8 cellular contexts compared by ENCODE assay signal in genomic region chr6:150865043-150865405, GRCh38. TPM values are rescaled to one million over a fixed set of nuclear protein-coding genes. Genes with fewer than 3 reads are reported as not detected.
DNase-seq lines count a peak whose midpoint lies in the region; ATAC-seq, FAIRE-seq and TF ChIP-seq lines count a peak whose summit lies in the region.

No MANE protein-coding gene starts in this region.

- TSS peak; percentile 73 for BruUV-seq in GM12878 (replicated peaks; lab: Mats Ljungman, UMichigan)

- H3K4me1 ChIP-seq in GM12878 (ENCODE audit: control insufficient read depth, insufficient read depth, low read length) (peaks cover 11% of the 10 kb centered on the region), mesendoderm (ENCODE audit: control insufficient read depth, low read depth, low read length) (peaks cover 2% of the 10 kb centered on the region)

- H3K4me3 ChIP-seq in GM12878 (peak overlapping the region; percentile 81), mesendoderm (ENCODE audit: low read length) (peak overlapping the region; percentile 56)

- TF ChIP-seq POLR2A in GM12878 (IDR thresholded peaks at IDR 0.05; ENCODE audit: low read depth, low read length): no peak

- peak overlapping the region; percentile 90 for H2AFZ ChIP-seq in GM12878 (ENCODE audit: control insufficient read depth, low read depth, low read length)

- H2BK120ac ChIP-seq in mesendoderm (ENCODE audit: low read depth, low read length): no peak overlapping the region

- H3K4ac ChIP-seq in mesendoderm (ENCODE audit: low read depth, low read length): no peak overlapping the region

- H3K56ac ChIP-seq in mesendoderm (ENCODE audit: low read length): peak overlapping the region; percentile 99

- peak overlapping the region; percentile 66 for H3K27ac ChIP-seq in 22Rv1
- peak overlapping the region; percentile 80 for H3K27ac ChIP-seq in GM12878 (ENCODE audit: control insufficient read depth, insufficient read depth)
- no peak overlapping the region for H3K27ac ChIP-seq in mesendoderm (ENCODE audit: low read depth, low read length)

- H3K23ac ChIP-seq in mesendoderm (ENCODE audit: low read length): no peak overlapping the region

- no peak for TF ChIP-seq RAD21 in GM12878 (IDR thresholded peaks at IDR 0.05; ENCODE audit: insufficient read depth, low read depth, low read length)

- no peak overlapping the region for H4K8ac ChIP-seq in mesendoderm (ENCODE audit: low read depth, low read length)

- intact Hi-C loops in GM12878 (cut with micrococcal nuclease; ENCODE audit: unreplicated experiment): no loop called here

- H3K9me3 ChIP-seq in GM12878 (replicated peaks; ENCODE audit: control insufficient read depth, insufficient read depth, low read length): no peaks in the 10 kb centered on the region

- H3K36me3 ChIP-seq in GM12878 (ENCODE audit: control insufficient read depth in 2 of 2, insufficient read depth in 2 of 2, low read length in 1 of 2) (no peaks in the 10 kb centered on the region), mesendoderm (ENCODE audit: control insufficient read depth, insufficient read depth, low read length) (no peaks in the 10 kb centered on the region)

- H4K5ac ChIP-seq in mesendoderm (ENCODE audit: low read length): no peak overlapping the region

- DNase-seq in GM12878 (ENCODE audit: low read depth, low spot score) (no peak), mesendoderm (no peak), DMS 273 treated with DMSO at 0.1 percent for 48 hours (lab: John Stamatoyannopoulos, UW) (no peak), D721Med (ENCODE audit: insufficient read length, low spot score) (no peak), NCI-H2227 treated with DMSO at 0.1 percent for 48 hours (lab: John Stamatoyannopoulos, UW) (no peak)

- H3K9ac ChIP-seq in GM12878 (ENCODE audit: control insufficient read depth, insufficient read depth, low read length) (peak overlapping the region; percentile 80), mesendoderm (ENCODE audit: low read length) (peak overlapping the region; percentile 96)

- peak; percentile 1 for ATAC-seq in HG03439 (IDR thresholded peaks at IDR 0.05; ENCODE audit: unreplicated experiment)
- ATAC-seq in GM12878: no peak
- ATAC-seq in HG03378 (IDR thresholded peaks at IDR 0.05; ENCODE audit: unreplicated experiment): no peak

- H2AK5ac ChIP-seq in mesendoderm (ENCODE audit: low read length): no peak overlapping the region

- TF ChIP-seq EP300 in GM12878 (IDR thresholded peaks at IDR 0.05; ENCODE audit: borderline replicate concordance in 1 of 2, control insufficient read depth in 1 of 2, low read depth in 2 of 2, low read length in 2 of 2): no peak

- RAD21 ChIA-PET in GM12878 (lab: Charles Lee; ENCODE audit: unreplicated experiment): interaction anchor here (1.5 to 1.7 kb wide), 2 partner anchors 17 to 49 kb away, joined by 3 to 4 read pairs; no protein-coding TSS in a partner anchor

- peak overlapping the region; percentile 89 for H3K4me2 ChIP-seq in GM12878 (ENCODE audit: control insufficient read depth, insufficient read depth)
- H3K4me2 ChIP-seq in mesendoderm (ENCODE audit: low read length): peak overlapping the region; percentile 99

- POLR2A ChIA-PET in GM12878 (lab: Charles Lee): interaction anchor here (0.7 kb wide), 1 partner anchor 108 kb away, joined by 5 read pairs; no protein-coding TSS in a partner anchor

- H3K79me1 ChIP-seq in mesendoderm (ENCODE audit: low read length): peaks cover 1% of the 10 kb centered on the region

- CTCF ChIA-PET in GM12878 (lab: Yijun Ruan, JAX): interaction anchor here (1.1 to 2.2 kb wide), 4 partner anchors 17 to 447 kb away, joined by 4 to 9 read pairs (median 4); no protein-coding TSS in a partner anchor

- TF ChIP-seq CTCF in 22Rv1 (IDR thresholded peaks at IDR 0.05): no peak
- no peak for TF ChIP-seq CTCF in GM12878 (IDR thresholded peaks at IDR 0.05 in 2 of 3, conservative IDR thresholded peaks at IDR 0.05 in 1 of 3; ENCODE audit: control insufficient read depth in 2 of 3, extremely low read depth in 1 of 3, insufficient read depth in 1 of 3, low read depth in 3 of 3, low read length in 3 of 3)
- TF ChIP-seq CTCF in D721Med (IDR thresholded peaks at IDR 0.05; ENCODE audit: insufficient read depth, missing control alignments): no peak

- in situ Hi-C loops in GM12878 (cut with MboI): no loop called here

- H2BK15ac ChIP-seq in mesendoderm (replicated peaks; ENCODE audit: low read depth): no peak overlapping the region

- H4K20me1 ChIP-seq in GM12878 (ENCODE audit: control insufficient read depth, insufficient read depth): no peaks in the 10 kb centered on the region

- H3K27me3 ChIP-seq in GM12878 (replicated peaks in 1 of 2; ENCODE audit: control insufficient read depth in 2 of 2, insufficient read depth in 2 of 2, low read length in 1 of 2) (no peaks in the 10 kb centered on the region), mesendoderm (ENCODE audit: insufficient read depth, low read length, poor library complexity) (no peaks in the 10 kb centered on the region)

- peak overlapping the region; percentile 79 for H2BK5ac ChIP-seq in mesendoderm (ENCODE audit: low read length)

- no peak overlapping the region for H3K18ac ChIP-seq in mesendoderm (ENCODE audit: low read length)

- H3K79me2 ChIP-seq in GM12878 (ENCODE audit: control insufficient read depth, insufficient read depth, low read length): peaks cover 35% of the 10 kb centered on the region
- peaks cover 31% of the 10 kb centered on the region for H3K79me2 ChIP-seq in mesendoderm (ENCODE audit: control insufficient read depth, insufficient read depth, low read length)

- SMC1A ChIA-PET in GM12878 (lab: Charles Lee; ENCODE audit: uncharacterized antibody, unreplicated experiment): interaction anchor here (0.8 kb wide), 1 partner anchor 49 kb away, joined by 3 read pairs; no protein-coding TSS in a partner anchor

- 6% methylated on average over 4 of the region's 5 CpGs for WGBS in GM12878 (ENCODE audit: insufficient coverage, insufficient replicate concordance, low lambda C conversion rate, missing lambda C conversion rate)
- WGBS in mesendoderm (ENCODE audit: extremely low coverage, insufficient coverage, low lambda C conversion rate): no CpG with 5 or more reads among the region's 5 CpGs

- FAIRE-seq in GM12878 (lab: Jason Lieb, UNC) (no peak), D721Med (lab: Jason Lieb, UNC) (no peak)

TF ChIP-seq in GM12878, 131 proteins besides CTCF, POLR2A, EP300 and RAD21 (continues in another document):
- peak; percentile 45 for TF ChIP-seq RUNX3 (IDR thresholded peaks at IDR 0.05; ENCODE audit: low read length)
- no peak for TF ChIP-seq RELB (IDR thresholded peaks at IDR 0.05; ENCODE audit: low read depth)
- TF ChIP-seq JUNB (IDR thresholded peaks at IDR 0.05): 0 out of 2 replicates have a peak, but pooled peaks have one; percentile 11
- TF ChIP-seq ZNF384 (IDR thresholded peaks at IDR 0.05; ENCODE audit: borderline replicate concordance, low read depth, low read length): peak; percentile 60; the same call in 1 of the 2 replicates

RNA-seq across cellular contexts. Expression of gene MTHFD1L, which starts 0.5 kb away (rescaled TPM):
- total RNA-seq in GM12878 (2013; cell fraction: nucleolus; rRNA removed): 80.7 and 85.3 TPM in 2 replicates
- total RNA-seq in GM12878 (2014; rRNA removed) (23.0 and 24.3 TPM in 2 replicates), GM12878 (2014; rRNA removed; fragmentation: Illumina TruSeq; extraction: Trizol) (30.9 and 32.3 TPM in 2 replicates), GM12878 (2021) (69.1 and 75.5 TPM in 2 replicates)
- 22.1 TPM for polyA plus RNA-seq in GM12878 (2011; ENCODE audit: low read depth)
- polyA plus RNA-seq in GM12878 (2011; rRNA removed) (48.1 and 62.7 TPM in 2 replicates), GM12878 (2014; fragmentation: Illumina TruSeq; extraction: Trizol) (39.0 and 39.5 TPM in 2 replicates), GM12878 (2014; fragmentation: Nextera tagmentation; extraction: Ambion mirVana) (10 to 100 TPM; 15.6 to 21.8 TPM), GM12878 (2014; rRNA removed) (25.2 and 27.8 TPM in 2 replicates), GM12878 (2016; fragmentation: Nextera tagmentation; extraction: Ambion mirVana) (10 to 100 TPM; 11.7 to 46.7 TPM)
- 30.8 and 36.2 TPM in 2 replicates for polyA plus RNA-seq in GM12878 (2011; cell fraction: cytosol; rRNA removed)
- polyA plus RNA-seq in GM12878 (2011; cell fraction: nucleus; rRNA removed): 32.6 and 39.7 TPM in 2 replicates
- polyA plus RNA-seq in GM12878 (2012): 27.5 and 36.5 TPM in 2 replicates
- polyA minus RNA-seq in GM12878 (2011; rRNA and poly(A)+ RNA removed): 46.3 and 55.4 TPM in 2 replicates
- polyA minus RNA-seq in GM12878 (2011; cell fraction: cytosol; rRNA and poly(A)+ RNA removed): 14.4 and 20.5 TPM in 2 replicates
- 33.1 and 50.9 TPM in 2 replicates for polyA minus RNA-seq in GM12878 (2011; cell fraction: nucleus; rRNA and poly(A)+ RNA removed)
- 66.0 TPM for polyA plus RNA-seq in mesendoderm (2013, experiment 1 of 2)
- polyA plus RNA-seq in mesendoderm (2013, experiment 2 of 2): 66.3 TPM
